Comparison of ENCODE assay signal across 33 cellular contexts in the genomic region with DNA sequence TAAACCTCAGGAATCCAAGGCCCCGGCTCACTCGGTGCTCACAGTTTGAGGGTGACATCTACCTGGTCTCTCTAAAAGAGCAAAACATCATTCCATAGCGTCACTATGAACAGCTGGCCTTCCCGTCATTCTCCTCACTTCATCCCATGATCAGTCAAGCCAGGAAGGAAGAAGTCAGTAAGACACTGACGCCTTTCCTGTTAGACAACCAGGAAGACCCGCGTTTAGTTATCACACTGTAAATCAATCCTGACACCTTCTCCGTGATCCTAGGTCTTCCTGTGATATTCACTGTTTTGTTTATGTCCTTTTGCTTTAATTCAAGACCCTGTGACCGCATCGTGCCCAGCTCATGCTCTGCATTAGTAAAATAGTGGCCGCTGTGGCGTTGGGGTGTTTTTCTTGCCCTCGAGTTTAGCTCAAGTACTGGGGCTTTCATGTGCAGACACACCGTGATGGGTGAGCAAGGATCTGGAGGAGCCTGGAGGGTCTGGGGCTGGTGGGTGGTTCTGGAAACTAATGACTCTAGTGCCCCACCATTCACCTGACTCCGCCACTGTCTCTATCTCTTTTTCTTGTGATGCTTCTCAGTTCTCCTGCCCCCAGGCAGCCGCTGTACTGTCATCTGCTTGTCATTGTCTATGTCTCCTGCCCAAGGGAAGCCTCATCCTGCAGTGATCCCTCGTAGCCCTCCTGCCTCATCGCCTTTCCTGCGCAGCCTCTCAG.
"Had no signal": no experiment of that assay in that cellular context is flagged by ENCODE, and none has a peak within 500 bp of the region (broad histone marks: within the 10 kb centered on the region; RNA-seq: fewer than 3 reads in every experiment).

No MANE protein-coding gene starts in this region.

- H3K36me3 ChIP-seq: cardiac muscle cell, esophagus squamous epithelium, pancreas, prostate gland, upper lobe of right lung had no signal

- H3K9me3 ChIP-seq: body of pancreas, esophagus squamous epithelium, pancreas, prostate gland, upper lobe of right lung had no signal

- H3K4me3 ChIP-seq: body of pancreas, cardiac muscle cell, esophagus squamous epithelium, pancreas, prostate gland, smooth muscle cell, upper lobe of right lung had no signal

- H3K9me3 Mint-ChIP-seq: activated B cell treated with CpG ODN at 0.5 μM for 24 hours; activated T-helper 2 cell treated with anti-CD3 and anti-CD28 coated beads, Interferon-gamma antibody, Interleukin-2, Interleukin-4, amounts not matched to agents 10 μg/mL and 5 μg/mL and 100 μg/mL, durations not matched to agents 14 hours and 24 hours and 36 hours; endodermal cell; nephron; stimulated activated memory B cell treated with anti-CD40 and anti-IgM and Interleukin-4, amounts not matched to agents 10 μg/mL and 1 μg/mL and 100 μg/mL, for 72 hours; stimulated activated naive CD8-positive, alpha-beta T cell treated with anti-CD3 and anti-CD28 coated beads, Interleukin-15, amount 100 ng/mL, for 72 hours; T-cell; T-helper 2 cell treated with Interferon-gamma antibody and Interleukin-4, amounts not matched to agents 5 μg/mL and 100 μg/mL, for 36 hours had no signal

- H3K4me3 Mint-ChIP-seq: activated B cell treated with CpG ODN at 0.5 μM for 24 hours; activated CD8-positive, alpha-beta memory T cell treated with anti-CD3 and anti-CD28 coated beads, Interleukin-2, amount 10 ng/mL, durations not matched to agents 7 days and 5 days; activated CD8-positive, alpha-beta T cell treated with anti-CD3 and anti-CD28 coated beads, Interleukin-2, amount 10 ng/mL, durations not matched to agents 7 days and 5 days; activated naive CD8-positive, alpha-beta T cell; endodermal cell; nephron; stimulated activated memory B cell treated with anti-CD40 and anti-IgM and Interleukin-4, amounts not matched to agents 10 μg/mL and 1 μg/mL and 100 μg/mL, for 72 hours; stimulated activated naive CD8-positive, alpha-beta T cell treated with anti-CD3 and anti-CD28 coated beads, Interleukin-15, amount 100 ng/mL, for 72 hours; T-cell; T-helper 2 cell treated with Interferon-gamma antibody and Interleukin-4, amounts not matched to agents 5 μg/mL and 100 μg/mL, for 36 hours had no signal

- H3K27me3 ChIP-seq: body of pancreas, cardiac muscle cell, esophagus squamous epithelium, pancreas, upper lobe of right lung had no signal

- H3K27me3 Mint-ChIP-seq: activated B cell treated with CpG ODN at 0.5 μM for 24 hours; activated CD8-positive, alpha-beta memory T cell treated with anti-CD3 and anti-CD28 coated beads, Interleukin-2, amount 10 ng/mL, durations not matched to agents 7 days and 5 days; activated naive CD8-positive, alpha-beta T cell; stimulated activated memory B cell treated with anti-CD40 and anti-IgM and Interleukin-4, amounts not matched to agents 10 μg/mL and 1 μg/mL and 100 μg/mL, for 72 hours; stimulated activated naive CD8-positive, alpha-beta T cell treated with anti-CD3 and anti-CD28 coated beads, Interleukin-15, amount 100 ng/mL, for 72 hours; T-cell had no signal

- H3K27ac ChIP-seq: body of pancreas, cardiac muscle cell, epithelial cell of prostate, esophagus squamous epithelium, pancreas, prostate gland, upper lobe of right lung had no signal

- H3K4me2 ChIP-seq: smooth muscle cell had no signal

- FAIRE-seq: pancreas had no signal

- ATAC-seq: activated CD8-positive, alpha-beta memory T cell treated with anti-CD3 and anti-CD28 coated beads, Interleukin-2, amount 10 ng/mL, durations not matched to agents 7 days and 5 days; activated CD8-positive, alpha-beta T cell treated with anti-CD3 and anti-CD28 coated beads, Interleukin-2, amount 10 ng/mL, durations not matched to agents 7 days and 5 days; body of pancreas; left ventricle myocardium superior; pancreas; stimulated activated memory B cell treated with anti-CD40 and anti-IgM and Interleukin-4, amounts not matched to agents 10 μg/mL and 1 μg/mL and 100 μg/mL, for 72 hours; stimulated activated naive CD8-positive, alpha-beta T cell treated with anti-CD3 and anti-CD28 coated beads, Interleukin-15, amount 100 ng/mL, for 72 hours; T-cell; upper lobe of right lung had no signal

- H3K36me3 Mint-ChIP-seq: activated CD8-positive, alpha-beta memory T cell treated with anti-CD3 and anti-CD28 coated beads, Interleukin-2, amount 10 ng/mL, durations not matched to agents 7 days and 5 days; activated naive CD8-positive, alpha-beta T cell; stimulated activated memory B cell treated with anti-CD40 and anti-IgM and Interleukin-4, amounts not matched to agents 10 μg/mL and 1 μg/mL and 100 μg/mL, for 72 hours; T-cell had no signal

- H3K4me1 ChIP-seq: body of pancreas, pancreas, prostate gland, upper lobe of right lung had no signal

- H3K27ac Mint-ChIP-seq: activated B cell treated with CpG ODN at 0.5 μM for 24 hours; activated CD8-positive, alpha-beta memory T cell treated with anti-CD3 and anti-CD28 coated beads, Interleukin-2, amount 10 ng/mL, durations not matched to agents 7 days and 5 days; activated CD8-positive, alpha-beta T cell treated with anti-CD3 and anti-CD28 coated beads, Interleukin-2, amount 10 ng/mL, durations not matched to agents 7 days and 5 days; activated naive CD8-positive, alpha-beta T cell; activated T-helper 2 cell treated with anti-CD3 and anti-CD28 coated beads, Interferon-gamma antibody, Interleukin-2, Interleukin-4, amounts not matched to agents 10 μg/mL and 5 μg/mL and 100 μg/mL, durations not matched to agents 14 hours and 24 hours and 36 hours; nephron; stimulated activated memory B cell treated with anti-CD40 and anti-IgM and Interleukin-4, amounts not matched to agents 10 μg/mL and 1 μg/mL and 100 μg/mL, for 72 hours; stimulated activated naive CD8-positive, alpha-beta T cell treated with anti-CD3 and anti-CD28 coated beads, Interleukin-15, amount 100 ng/mL, for 72 hours; T-helper 2 cell treated with Interferon-gamma antibody and Interleukin-4, amounts not matched to agents 5 μg/mL and 100 μg/mL, for 36 hours had no signal

- DNase-seq: activated B cell treated with CpG ODN at 0.5 μM for 24 hours; activated CD4-positive, alpha-beta T cell treated with anti-CD3 and anti-CD28 coated beads, Interleukin-2, amount 50 U/mL, for 1 hour; activated CD8-positive, alpha-beta memory T cell treated with anti-CD3 and anti-CD28 coated beads, Interleukin-2, amount 10 ng/mL, durations not matched to agents 7 days and 5 days; activated CD8-positive, alpha-beta T cell treated with anti-CD3 and anti-CD28 coated beads, Interleukin-2, amount 10 ng/mL, durations not matched to agents 7 days and 5 days; activated naive CD4-positive, alpha-beta T cell treated with Interleukin-2 at 50 U/mL for 16 hours; activated T-cell treated with anti-CD3 and anti-CD28 coated beads, Interleukin-2, amount 50 U/mL, for 48 hours; anterior cingulate cortex; body of pancreas; cortex of kidney; endodermal cell; esophagus squamous epithelium; foreskin melanocyte; islet precursor cell; left ventricle myocardium superior; mammary epithelial cell; nucleus accumbens; pancreas; stimulated activated CD4-positive, alpha-beta T cell treated with anti-CD3 and anti-CD28 coated beads, Interleukin-1b, Interleukin-23, amount 100 ng/mL, for 48 hours; stimulated activated CD4-positive, alpha-beta T cell treated with anti-CD3 and anti-CD28 coated beads, Interleukin-4, amount 100 ng/mL, for 4 hours; stimulated activated CD8-positive, alpha-beta memory T cell treated with anti-CD3 and anti-CD28 coated beads, Interleukin-4, amount 100 ng/mL, for 48 hours; stimulated activated naive CD8-positive, alpha-beta T cell treated with anti-CD3 and anti-CD28 coated beads, Interleukin-15, amount 100 ng/mL, for 72 hours; substantia nigra; T-cell had no signal
